39 cellular contexts compared by ENCODE assay signal in genomic region chr3:180142472-180142871, GRCh38.
"Had no signal": no experiment of that assay in that cellular context is flagged by ENCODE, and none has a peak within 500 bp of the region (broad histone marks: within the 10 kb centered on the region; RNA-seq: fewer than 3 reads in every experiment).

No MANE protein-coding gene starts in this region.

- H3K4me1 ChIP-seq: adrenal gland, ascending aorta, body of pancreas had no signal

- H3K27ac Mint-ChIP-seq: activated naive CD4-positive, alpha-beta T cell treated with anti-CD3 and anti-CD28 coated beads for 36 hours; activated naive CD4-positive, alpha-beta T cell treated with anti-CD3 and anti-CD28 coated beads, Interleukin-2, amount 10 ng/mL, durations not matched to agents 7 days and 5 days; activated naive CD4-positive, alpha-beta T cell treated with anti-CD3 and anti-CD28 coated beads, Interleukin-2, amount 50 U/mL, for 24 hours; activated naive CD4-positive, alpha-beta T cell treated with anti-CD3 and anti-CD28 coated beads, Interleukin-2, amount 50 U/mL, for 72 hours; activated naive CD8-positive, alpha-beta T cell; activated naive CD8-positive, alpha-beta T cell treated with anti-CD3 and anti-CD28 coated beads for 36 hours; activated naive CD8-positive, alpha-beta T cell treated with anti-CD3 and anti-CD28 coated beads, Interleukin-2, amount 10 ng/mL, durations not matched to agents 7 days and 5 days; activated naive CD8-positive, alpha-beta T cell treated with anti-CD3 and anti-CD28 coated beads, Interleukin-2, amount 50 U/mL, for 24 hours; activated T-cell treated with anti-CD3 and anti-CD28 coated beads, Interleukin-2, amount 50 U/mL, for 24 hours; activated T-cell treated with anti-CD3 and anti-CD28 coated beads, Interleukin-2, amount 50 U/mL, for 72 hours; activated T-helper 1 cell treated with anti-CD3 and anti-CD28 coated beads, Interleukin-12 subunit alpha, Interleukin-12 subunit beta, Interleukin-2, Interleukin-4 antibody, amounts not matched to agents 30 ng/mL and 10 ng/mL and 1 ng/mL, durations not matched to agents 14 hours and 24 hours and 36 hours; activated T-helper 17 cell treated with anti-CD3 and anti-CD28 coated beads, Interleukin-2, amount 50 U/mL, for 72 hours; activated T-helper 2 cell treated with anti-CD3 and anti-CD28 coated beads, Interferon-gamma antibody, Interleukin-2, Interleukin-4, amounts not matched to agents 10 μg/mL and 5 μg/mL and 100 μg/mL, durations not matched to agents 14 hours and 24 hours and 36 hours had no signal

- H3K4me1 Mint-ChIP-seq: activated naive CD4-positive, alpha-beta T cell treated with anti-CD3 and anti-CD28 coated beads, Interleukin-2, amount 10 ng/mL, durations not matched to agents 7 days and 5 days; activated naive CD4-positive, alpha-beta T cell treated with anti-CD3 and anti-CD28 coated beads, Interleukin-2, amount 50 U/mL, for 24 hours; activated naive CD8-positive, alpha-beta T cell treated with anti-CD3 and anti-CD28 coated beads for 36 hours; activated naive CD8-positive, alpha-beta T cell treated with anti-CD3 and anti-CD28 coated beads, Interleukin-2, amount 10 ng/mL, durations not matched to agents 7 days and 5 days; activated naive CD8-positive, alpha-beta T cell treated with anti-CD3 and anti-CD28 coated beads, Interleukin-2, amount 50 U/mL, for 24 hours; activated T-helper 17 cell treated with anti-CD3 and anti-CD28 coated beads, Interleukin-2, amount 50 U/mL, for 72 hours; brain; central memory CD8-positive, alpha-beta T cell had no signal

- DNase-seq: activated effector memory CD4-positive, alpha-beta T cell treated with anti-CD3 and anti-CD28 coated beads, Interleukin-2, amount 50 U/mL, for 16 hours; activated effector memory CD4-positive, alpha-beta T cell treated with Interleukin-2 at 50 U/mL for 16 hours; activated gamma-delta T cell; activated gamma-delta T cell treated with Interleukin-2 at 50 U/mL for 16 hours; activated naive CD4-positive, alpha-beta T cell; activated naive CD4-positive, alpha-beta T cell treated with anti-CD3 and anti-CD28 coated beads for 36 hours; activated naive CD4-positive, alpha-beta T cell treated with anti-CD3 and anti-CD28 coated beads, Interleukin-2, amount 10 ng/mL, durations not matched to agents 7 days and 5 days; activated naive CD4-positive, alpha-beta T cell treated with anti-CD3 and anti-CD28 coated beads, Interleukin-2, amount 50 U/mL, for 16 hours; activated naive CD4-positive, alpha-beta T cell treated with Interleukin-2 at 50 U/mL for 16 hours; activated naive CD8-positive, alpha-beta T cell treated with anti-CD3 and anti-CD28 coated beads for 36 hours; activated naive CD8-positive, alpha-beta T cell treated with anti-CD3 and anti-CD28 coated beads, Interleukin-2, amount 10 ng/mL, durations not matched to agents 7 days and 5 days; activated naive CD8-positive, alpha-beta T cell treated with anti-CD3 and anti-CD28 coated beads, Interleukin-2, amount 50 U/mL, for 24 hours; activated T-cell treated with anti-CD3 and anti-CD28 coated beads, Interleukin-2, amount 50 U/mL, for 1 hour; activated T-cell treated with anti-CD3 and anti-CD28 coated beads, Interleukin-2, amount 50 U/mL, for 24 hours; activated T-cell treated with anti-CD3 and anti-CD28 coated beads, Interleukin-2, amount 50 U/mL, for 4 hours; activated T-cell treated with anti-CD3 and anti-CD28 coated beads, Interleukin-2, amount 50 U/mL, for 48 hours; activated T-cell treated with anti-CD3 and anti-CD28 coated beads, Interleukin-2, amount 50 U/mL, for 72 hours; adrenal gland; amniotic stem cell; amygdala; anterior cingulate cortex; aorta; body of pancreas; brain microvascular endothelial cell; caudate nucleus; central memory CD4-positive, alpha-beta T cell; cerebellar nuclear complex had no signal

- ATAC-seq: activated naive CD4-positive, alpha-beta T cell treated with anti-CD3 and anti-CD28 coated beads, Interleukin-2, amount 50 U/mL, for 72 hours; activated naive CD8-positive, alpha-beta T cell treated with anti-CD3 and anti-CD28 coated beads, Interleukin-2, amount 50 U/mL, for 24 hours; activated T-cell treated with anti-CD3 and anti-CD28 coated beads, Interleukin-2, amount 50 U/mL, for 4 hours; activated T-cell treated with anti-CD3 and anti-CD28 coated beads, Interleukin-2, amount 50 U/mL, for 72 hours; activated T-helper 17 cell treated with anti-CD3 and anti-CD28 coated beads, Interleukin-2, amount 50 U/mL, for 72 hours; body of pancreas had no signal

- H3K27me3 Mint-ChIP-seq: activated naive CD4-positive, alpha-beta T cell treated with anti-CD3 and anti-CD28 coated beads, Interleukin-2, amount 10 ng/mL, durations not matched to agents 7 days and 5 days; activated naive CD4-positive, alpha-beta T cell treated with anti-CD3 and anti-CD28 coated beads, Interleukin-2, amount 50 U/mL, for 24 hours; activated naive CD8-positive, alpha-beta T cell treated with anti-CD3 and anti-CD28 coated beads, Interleukin-2, amount 10 ng/mL, durations not matched to agents 7 days and 5 days; activated naive CD8-positive, alpha-beta T cell treated with anti-CD3 and anti-CD28 coated beads, Interleukin-2, amount 50 U/mL, for 24 hours; activated T-cell treated with anti-CD3 and anti-CD28 coated beads, Interleukin-2, amount 50 U/mL, for 24 hours; activated T-helper 17 cell treated with anti-CD3 and anti-CD28 coated beads, Interleukin-2, amount 50 U/mL, for 72 hours; central memory CD8-positive, alpha-beta T cell had no signal

- H3K36me3 ChIP-seq: adrenal gland, ascending aorta, brain microvascular endothelial cell, cardiac muscle cell had no signal

- H3K9me3 Mint-ChIP-seq: activated naive CD8-positive, alpha-beta T cell treated with anti-CD3 and anti-CD28 coated beads, Interleukin-2, amount 50 U/mL, for 24 hours; activated T-cell treated with anti-CD3 and anti-CD28 coated beads, Interleukin-2, amount 50 U/mL, for 24 hours; activated T-helper 2 cell treated with anti-CD3 and anti-CD28 coated beads, Interferon-gamma antibody, Interleukin-2, Interleukin-4, amounts not matched to agents 10 μg/mL and 5 μg/mL and 100 μg/mL, durations not matched to agents 14 hours and 24 hours and 36 hours had no signal

- H3K9me3 ChIP-seq: adrenal gland, ascending aorta, body of pancreas had no signal

- H3K27ac ChIP-seq: adrenal gland, ascending aorta, body of pancreas, brain microvascular endothelial cell, cardiac muscle cell had no signal

- H3K4me3 Mint-ChIP-seq: activated naive CD4-positive, alpha-beta T cell treated with anti-CD3 and anti-CD28 coated beads for 36 hours; activated naive CD4-positive, alpha-beta T cell treated with anti-CD3 and anti-CD28 coated beads, Interleukin-2, amount 10 ng/mL, durations not matched to agents 7 days and 5 days; activated naive CD4-positive, alpha-beta T cell treated with anti-CD3 and anti-CD28 coated beads, Interleukin-2, amount 50 U/mL, for 24 hours; activated naive CD8-positive, alpha-beta T cell; activated naive CD8-positive, alpha-beta T cell treated with anti-CD3 and anti-CD28 coated beads for 36 hours; activated naive CD8-positive, alpha-beta T cell treated with anti-CD3 and anti-CD28 coated beads, Interleukin-2, amount 10 ng/mL, durations not matched to agents 7 days and 5 days; activated naive CD8-positive, alpha-beta T cell treated with anti-CD3 and anti-CD28 coated beads, Interleukin-2, amount 50 U/mL, for 24 hours; activated T-cell treated with anti-CD3 and anti-CD28 coated beads, Interleukin-2, amount 50 U/mL, for 24 hours; activated T-cell treated with anti-CD3 and anti-CD28 coated beads, Interleukin-2, amount 50 U/mL, for 4 hours; activated T-cell treated with anti-CD3 and anti-CD28 coated beads, Interleukin-2, amount 50 U/mL, for 72 hours; activated T-helper 1 cell treated with anti-CD3 and anti-CD28 coated beads, Interleukin-12 subunit alpha, Interleukin-12 subunit beta, Interleukin-2, Interleukin-4 antibody, amounts not matched to agents 30 ng/mL and 10 ng/mL and 1 ng/mL, durations not matched to agents 14 hours and 24 hours and 36 hours; activated T-helper 17 cell treated with anti-CD3 and anti-CD28 coated beads, Interleukin-2, amount 50 U/mL, for 72 hours; brain; central memory CD8-positive, alpha-beta T cell had no signal

- H3K4me3 ChIP-seq: adrenal gland, ascending aorta, body of pancreas, cardiac muscle cell had no signal

- H3K36me3 Mint-ChIP-seq: activated naive CD4-positive, alpha-beta T cell treated with anti-CD3 and anti-CD28 coated beads, Interleukin-2, amount 10 ng/mL, durations not matched to agents 7 days and 5 days; activated naive CD4-positive, alpha-beta T cell treated with anti-CD3 and anti-CD28 coated beads, Interleukin-2, amount 50 U/mL, for 24 hours; activated naive CD4-positive, alpha-beta T cell treated with anti-CD3 and anti-CD28 coated beads, Interleukin-2, amount 50 U/mL, for 72 hours; activated naive CD8-positive, alpha-beta T cell; activated naive CD8-positive, alpha-beta T cell treated with anti-CD3 and anti-CD28 coated beads for 36 hours; activated naive CD8-positive, alpha-beta T cell treated with anti-CD3 and anti-CD28 coated beads, Interleukin-2, amount 10 ng/mL, durations not matched to agents 7 days and 5 days; brain had no signal

- FAIRE-seq: astrocyte, bronchial epithelial cell had no signal

- H3K27me3 ChIP-seq: adrenal gland, ascending aorta, body of pancreas, brain microvascular endothelial cell, cardiac muscle cell had no signal
